ENCODE assay signal across 21 cellular contexts in genomic region chr15:84001655-84002054, GRCh38.
"Had no signal": no experiment of that assay in that cellular context is flagged by ENCODE, and none has a peak within 500 bp of the region (broad histone marks: within the 10 kb centered on the region; RNA-seq: fewer than 3 reads in every experiment).

No MANE protein-coding gene starts in this region.

- H3K4me3 ChIP-seq: K562, Peyer's patch, SJSA1 had no signal

- H3K36me3 ChIP-seq: Peyer's patch, SJSA1 had no signal

- H3K4me1 ChIP-seq: Peyer's patch, SJSA1 had no signal

- H3K27me3 ChIP-seq: Peyer's patch, SJSA1 had no signal

- ATAC-seq: activated CD8-positive, alpha-beta memory T cell treated with anti-CD3 and anti-CD28 coated beads, Interleukin-2, amount 10 ng/mL, durations not matched to agents 7 days and 5 days; K562 had no signal

- DNase-seq: activated B cell treated with CpG ODN at 0.5 μM for 24 hours; activated CD4-positive, alpha-beta T cell treated with anti-CD3 and anti-CD28 coated beads for 1 hour; activated CD4-positive, alpha-beta T cell treated with anti-CD3 and anti-CD28 coated beads, Interleukin-2, amount 10 ng/mL, durations not matched to agents 24 days and 14 days; activated CD4-positive, alpha-beta T cell treated with anti-CD3 and anti-CD28 coated beads, Interleukin-2, amount 50 U/mL, for 48 hours; activated CD8-positive, alpha-beta memory T cell treated with anti-CD3 and anti-CD28 coated beads, Interleukin-2, amount 10 ng/mL, durations not matched to agents 7 days and 5 days; activated effector memory CD4-positive, alpha-beta T cell treated with Interleukin-2 at 50 U/mL for 16 hours; activated naive CD4-positive, alpha-beta T cell; activated T-cell treated with anti-CD3 and anti-CD28 coated beads, Interleukin-2, amount 50 U/mL, for 24 hours; aorta; Karpas-422; MM.1S; NCI-H1105; NCI-H1436; NCI-H187; NCI-H2081; NCI-H510A treated with DMSO at 0.1 percent for 48 hours; NCI-H69; Peyer's patch; SHP77 had no signal

- H3K27ac ChIP-seq: Peyer's patch, SJSA1 had no signal

- H3K9me3 ChIP-seq: Peyer's patch, SJSA1 had no signal
